In genomic region chr6:7421066-7421465, GRCh38 we compare ENCODE assay signal across 23 cellular contexts. TPM values are rescaled to one million over a fixed set of nuclear protein-coding genes. Genes with fewer than 3 reads are reported as not detected.
"Had no signal": no experiment of that assay in that cellular context is flagged by ENCODE, and none has a peak within 500 bp of the region (broad histone marks: within the 10 kb centered on the region; RNA-seq: fewer than 3 reads in every experiment).

No MANE protein-coding gene starts in this region.

- H3K4me3 ChIP-seq: dorsolateral prefrontal cortex, heart left ventricle, mucosa of descending colon, stomach had no signal

- H3K4me1 ChIP-seq: heart left ventricle had no signal

- H3K4me3 Mint-ChIP-seq: naive thymus-derived CD8-positive, alpha-beta T cell had no signal

- H3K9me3 ChIP-seq: heart left ventricle, mucosa of descending colon, neutrophil, stomach had no signal

- ATAC-seq: heart left ventricle; left colon; left ventricle myocardium superior; mucosa of descending colon; naive thymus-derived CD8-positive, alpha-beta T cell; right cardiac atrium had no signal

- FAIRE-seq: frontal cortex, kidney, small intestine, urothelium cell line had no signal

- H3K9me3 Mint-ChIP-seq: naive thymus-derived CD8-positive, alpha-beta T cell had no signal

- H3K27me3 ChIP-seq: dorsolateral prefrontal cortex, heart left ventricle, neutrophil, stomach had no signal

- H3K27me3 Mint-ChIP-seq: naive thymus-derived CD8-positive, alpha-beta T cell had no signal

- DNase-seq: cortex of kidney; dorsolateral prefrontal cortex; effector CD8-positive, alpha-beta T cell; heart left ventricle; hippocampal formation; kidney; left colon; left ventricle myocardium superior; mucosa of descending colon; naive thymus-derived CD8-positive, alpha-beta T cell; right cardiac atrium; small intestine; stimulated activated CD4-positive, alpha-beta T cell treated with anti-CD3 and anti-CD28 coated beads, Interleukin-12 subunit alpha, Interleukin-12 subunit beta, amount 100 ng/mL, for 4 hours; stimulated activated naive CD4-positive, alpha-beta T cell; stomach; substantia nigra; trophoblast cell had no signal

- H3K27ac ChIP-seq: dorsolateral prefrontal cortex, heart left ventricle, neutrophil, stomach had no signal

RNA-seq across cellular contexts. Expression of gene CAGE1, which starts 31.5 kb away (rescaled TPM):
- total RNA-seq: frontal cortex, glomerular endothelial cell, kidney, left ventricle myocardium superior, mesenteric fat pad, stomach had no signal
- polyA plus RNA-seq: heart left ventricle; naive thymus-derived CD8-positive, alpha-beta T cell; neural cell; right cardiac atrium; stomach had no signal
